Comparison of ENCODE assay signal across 9 cellular contexts in the genomic region with DNA sequence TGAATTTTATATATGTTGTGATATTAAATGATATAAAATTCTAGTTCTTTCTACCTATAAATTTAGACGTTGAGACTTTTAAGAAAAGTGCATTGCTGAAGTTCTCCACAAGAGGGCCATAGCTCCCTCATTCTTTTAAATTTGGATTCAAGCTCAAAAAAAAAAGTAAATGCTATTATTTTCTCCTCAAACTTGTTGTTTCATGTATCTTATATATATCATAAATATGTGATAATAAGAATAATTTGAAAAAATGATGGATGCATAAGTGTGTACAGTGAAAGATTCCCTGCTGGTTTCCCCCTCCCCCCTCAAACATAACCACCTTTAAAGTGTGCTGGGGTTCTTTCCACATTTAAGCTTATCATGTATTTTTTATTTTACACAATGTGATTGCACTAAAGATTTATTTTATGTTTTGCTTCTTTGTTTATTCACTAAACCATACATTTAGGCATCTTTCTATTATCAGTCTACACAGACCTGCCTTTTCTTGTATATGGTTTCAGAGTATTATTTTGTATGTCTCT.
DNase-seq lines count a peak whose midpoint lies in the region; ATAC-seq and TF ChIP-seq lines count a peak whose summit lies in the region.
"Had no signal": no experiment of that assay in that cellular context is flagged by ENCODE, and none has a peak within 500 bp of the region (broad histone marks: within the 10 kb centered on the region; RNA-seq: fewer than 3 reads in every experiment).

No MANE protein-coding gene starts in this region.

- no peaks in the 10 kb centered on the region for H3K4me1 Mint-ChIP-seq in MCF 10A (ENCODE audit: insufficient read depth, unreplicated experiment)

- H3K27me3 Mint-ChIP-seq in MCF 10A (ENCODE audit: insufficient read depth, unreplicated experiment), result peaks cover 59% of the 10 kb centered on the region

- TF ChIP-seq CTCF in MCF 10A (IDR thresholded peaks at IDR 0.05; ENCODE audit: unreplicated experiment), result peak; percentile 65

- no peak for ATAC-seq in GM21447 (IDR thresholded peaks at IDR 0.05; ENCODE audit: unreplicated experiment)
- ATAC-seq: activated naive CD4-positive, alpha-beta T cell treated with anti-CD3 and anti-CD28 coated beads, Interleukin-2, amount 50 U/mL, for 72 hours had no signal

- no peak overlapping the region for H3K4me3 Mint-ChIP-seq in MCF 10A (ENCODE audit: unreplicated experiment)

- no peaks in the 10 kb centered on the region for H3K9me3 Mint-ChIP-seq in MCF 10A (ENCODE audit: unreplicated experiment)
- H3K9me3 Mint-ChIP-seq: activated naive CD4-positive, alpha-beta T cell treated with anti-CD3 and anti-CD28 coated beads, Interleukin-2, amount 50 U/mL, for 72 hours had no signal

- no peak overlapping the region for H3K27ac Mint-ChIP-seq in MCF 10A (ENCODE audit: low read depth, unreplicated experiment)
- H3K27ac Mint-ChIP-seq: activated naive CD4-positive, alpha-beta T cell treated with anti-CD3 and anti-CD28 coated beads, Interleukin-2, amount 50 U/mL, for 72 hours had no signal

- intact Hi-C loops in MCF 10A (cut with micrococcal nuclease), result loop anchor here (1.0 to 10.0 kb wide), 4 partner anchors 160 to 877 kb away; no protein-coding TSS in a partner anchor

- DNase-seq in NCI-H510A treated with DMSO at 0.1 percent for 48 hours (lab: John Stamatoyannopoulos, UW) (peak; percentile 56), NCI-H510A (lab: John Stamatoyannopoulos, UW) (no peak), LHCN-M2 (ENCODE audit: low read depth) (peak; percentile 21), MCF 10A (ENCODE audit: unreplicated experiment) (peak; percentile 41), myocyte (ENCODE audit: low read depth) (peak; percentile 57), cerebellar nuclear complex (lab: John Stamatoyannopoulos, UW) (no peak)
- no peak for DNase-seq in activated T-cell treated with anti-CD3 and anti-CD28 coated beads, Interleukin-2, amount 50 U/mL, for 1 hour

- CTCF ChIA-PET in MCF 10A (lab: Yijun Ruan, JAX), result interaction anchor here (0.6 to 3.0 kb wide), 42 partner anchors 9 to 1194 kb away, joined by 3 to 25 read pairs (median 3); no protein-coding TSS in a partner anchor

- no TSS peak for BruUV-seq in MCF 10A (replicated peaks; lab: Mats Ljungman, UMichigan)

- H3K36me3 Mint-ChIP-seq in MCF 10A (ENCODE audit: insufficient read depth, unreplicated experiment), result no peaks in the 10 kb centered on the region
- H3K36me3 Mint-ChIP-seq: activated naive CD4-positive, alpha-beta T cell treated with anti-CD3 and anti-CD28 coated beads, Interleukin-2, amount 50 U/mL, for 72 hours had no signal

- POLR2A ChIA-PET in MCF 10A (lab: Yijun Ruan, JAX), result interaction anchor here (0.6 to 1.2 kb wide), 3 partner anchors 88 to 282 kb away, joined by 3 to 5 read pairs (median 4); no protein-coding TSS in a partner anchor

Comparison
In these comparisons a context has a peak if more than half of its experiments do, and no peak if none do; other contexts are left out.
1. DNase-seq: peak in NCI-H510A treated with DMSO at 0.1 percent for 48 hours (single experiment), LHCN-M2 (single experiment), MCF 10A (single experiment) and myocyte (single experiment); none in NCI-H510A (single experiment), cerebellar nuclear complex (0 of 2) and activated T-cell treated with anti-CD3 and anti-CD28 coated beads, Interleukin-2, amount 50 U/mL, for 1 hour (single experiment).